In the genomic region with DNA sequence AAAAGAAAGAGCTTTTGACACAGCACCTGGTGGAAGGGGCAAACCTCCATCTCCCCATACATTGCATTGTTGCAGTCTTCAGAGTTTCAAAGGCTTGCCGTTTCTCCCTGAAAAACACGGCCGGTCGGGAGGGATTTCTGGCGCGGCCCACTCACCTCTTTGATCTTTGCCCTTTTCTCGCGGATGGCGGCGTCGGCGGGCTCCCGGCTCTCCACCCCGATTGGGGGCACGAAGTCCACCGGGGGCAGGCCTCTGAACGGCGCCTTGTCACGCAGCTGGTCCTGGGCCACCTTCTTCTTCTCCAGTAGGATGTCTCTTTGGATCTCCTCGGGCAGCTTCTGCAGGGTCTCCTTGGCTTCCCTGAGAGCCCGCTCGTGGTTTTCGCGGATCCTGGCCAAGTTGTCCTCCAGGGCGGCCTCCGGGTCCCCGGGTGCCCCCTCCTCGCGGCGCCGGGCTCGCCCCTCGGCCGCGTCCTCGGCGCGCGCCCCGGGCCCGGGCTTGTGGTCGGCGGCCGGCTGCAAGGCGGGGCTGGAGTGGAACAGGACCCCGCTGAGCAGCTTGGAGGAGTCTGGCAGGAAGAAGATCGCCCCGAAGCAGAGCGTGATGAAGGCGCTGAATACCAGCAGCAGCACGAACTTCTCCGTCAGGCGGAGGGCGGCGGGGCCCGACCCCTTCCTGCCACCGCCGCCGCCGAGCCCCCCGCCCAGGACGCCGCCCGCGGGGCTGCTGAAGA, we compare ENCODE assay signal across 1 cellular context.
TF ChIP-seq lines count a peak whose summit lies in the region.

No MANE protein-coding gene starts in this region.

TF ChIP-seq in SK-N-SH, 30 proteins besides CTCF, POLR2A, EP300 and RAD21 (continued from another document):
- TF ChIP-seq RFX5 (IDR thresholded peaks at IDR 0.05; ENCODE audit: low read length) (no peak), SMC3 (IDR thresholded peaks at IDR 0.05; ENCODE audit: low read depth, low read length) (no peak)
- TF ChIP-seq, protein P1, sequence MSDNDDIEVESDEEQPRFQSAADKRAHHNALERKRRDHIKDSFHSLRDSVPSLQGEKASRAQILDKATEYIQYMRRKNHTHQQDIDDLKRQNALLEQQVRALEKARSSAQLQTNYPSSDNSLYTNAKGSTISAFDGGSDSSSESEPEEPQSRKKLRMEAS (IDR thresholded peaks at IDR 0.05; ENCODE audit: low read depth), result no peak
